1 cellular context compared by ENCODE assay signal in the genomic region with DNA sequence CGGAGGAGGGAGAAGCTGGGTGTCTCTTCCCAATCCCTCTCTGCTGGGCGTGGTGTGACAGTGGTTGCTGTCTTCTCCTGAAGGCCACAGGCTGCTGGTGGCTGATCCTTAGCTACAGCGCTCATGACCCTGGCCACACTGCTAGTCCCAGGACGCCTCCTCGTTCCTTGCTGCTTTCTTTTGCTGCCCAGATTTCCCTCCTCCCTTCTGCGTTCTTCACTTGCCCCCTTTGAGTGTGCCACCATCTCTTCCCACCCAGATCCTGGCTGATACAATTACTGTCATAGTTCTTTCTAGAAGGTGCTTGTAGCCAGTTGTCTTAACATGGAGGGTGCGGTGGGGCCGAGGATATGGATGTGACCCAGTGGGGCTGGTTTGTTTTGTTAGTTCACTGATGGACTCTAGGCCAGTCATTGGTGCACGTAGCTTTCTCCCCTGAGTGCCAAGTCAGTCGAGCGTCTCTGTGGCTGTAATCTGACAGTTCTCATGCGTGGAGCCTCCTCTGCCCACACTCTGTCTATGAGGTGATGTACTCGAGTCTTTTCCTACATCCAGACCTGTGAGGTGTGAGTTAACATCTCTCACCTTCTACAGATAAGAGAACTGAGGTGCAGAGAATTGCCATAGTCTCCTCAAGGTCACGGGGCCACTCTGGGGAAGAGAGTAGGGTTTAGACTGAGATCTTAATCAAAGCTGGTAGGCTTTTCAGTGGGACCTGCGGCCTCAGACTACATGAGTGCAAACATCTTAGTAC.
TF ChIP-seq lines count a peak whose summit lies in the region.

No MANE protein-coding gene starts in this region.

TF ChIP-seq in SK-N-SH, 30 proteins besides CTCF, POLR2A, EP300 and RAD21 (continued from another document):
- TF ChIP-seq SMC3 (IDR thresholded peaks at IDR 0.05; ENCODE audit: low read depth, low read length) (no peak), YY1 (IDR thresholded peaks at IDR 0.05; ENCODE audit: low read depth) (no peak), POLR2AphosphoS5 (IDR thresholded peaks at IDR 0.05; ENCODE audit: low read depth, low read length) (no peak), RFX5 (IDR thresholded peaks at IDR 0.05; ENCODE audit: low read length) (no peak), TCF12 (IDR thresholded peaks at IDR 0.05) (no peak)
